ENCODE assay signal across 12 cellular contexts in the genomic region with DNA sequence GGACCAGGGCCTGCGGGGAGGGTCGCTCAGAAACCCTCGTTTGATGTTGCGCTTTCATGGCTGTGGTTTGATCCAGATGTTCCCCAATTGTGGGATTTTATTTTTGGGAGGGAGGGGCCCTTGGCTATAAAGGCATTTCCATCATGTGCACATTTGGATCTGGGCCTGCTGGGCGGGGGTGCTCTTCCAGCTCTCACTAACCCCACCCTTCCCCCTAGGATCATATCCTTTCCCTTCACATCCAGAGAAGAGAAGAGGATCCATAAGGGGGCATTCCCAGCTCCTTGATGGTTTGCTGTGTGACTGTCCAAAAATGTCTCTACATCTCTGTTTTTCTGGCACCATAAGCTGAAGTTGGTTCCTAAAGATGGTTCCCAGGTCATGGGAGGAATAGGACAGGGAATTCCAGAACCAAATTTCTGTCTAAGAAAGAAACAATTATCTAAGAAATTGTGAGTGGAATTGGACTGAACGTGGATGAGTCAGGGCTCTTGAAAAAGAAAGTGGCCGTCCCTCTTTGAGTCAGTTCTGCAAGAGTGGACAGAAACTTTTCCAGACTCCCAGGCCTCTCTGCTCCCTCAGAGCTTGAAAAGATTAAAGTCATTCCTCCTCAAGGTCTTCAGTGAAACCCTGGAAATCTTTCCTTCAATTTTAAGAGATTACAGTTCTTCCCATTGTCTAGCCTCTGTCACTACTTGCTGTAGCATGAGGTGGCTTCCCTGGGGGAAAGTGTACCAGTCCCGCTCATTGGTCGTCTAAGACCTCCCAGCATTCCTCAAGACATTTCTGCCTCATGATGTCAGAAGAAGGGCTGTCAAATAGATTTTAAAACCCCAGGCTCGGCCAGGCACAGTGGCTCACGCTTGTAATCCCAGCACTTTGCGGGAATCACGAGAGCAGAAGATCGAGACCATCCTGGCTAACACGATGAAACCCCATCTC. TPM values are rescaled to one million over a fixed set of nuclear protein-coding genes. Genes with fewer than 3 reads are reported as not detected.
A peak's percentile ranks its signal among the peaks of the same experiment; 100 is the strongest.
DNase-seq lines count a peak whose midpoint lies in the region; ATAC-seq and TF ChIP-seq lines count a peak whose summit lies in the region.
"Had no signal": no experiment of that assay in that cellular context is flagged by ENCODE, and none has a peak within 500 bp of the region (broad histone marks: within the 10 kb centered on the region; RNA-seq: fewer than 3 reads in every experiment).

No MANE protein-coding gene starts in this region.

- H3K4me1 Mint-ChIP-seq in type B pancreatic cell (ENCODE audit: unreplicated experiment): peaks cover 74% of the 10 kb centered on the region
- no peaks in the 10 kb centered on the region for H3K4me1 Mint-ChIP-seq in activated naive CD8-positive, alpha-beta T cell treated with anti-CD3 and anti-CD28 coated beads, Interleukin-2, amount 50 U/mL, for 24 hours

- no peak overlapping the region for H2AFZ ChIP-seq in fibroblast of lung (ENCODE audit: low read length)

- no peak for ATAC-seq in activated naive CD8-positive, alpha-beta T cell treated with anti-CD3 and anti-CD28 coated beads, Interleukin-2, amount 50 U/mL, for 24 hours
- ATAC-seq: T-helper 17 cell had no signal

- no peak overlapping the region for H3K9ac ChIP-seq in fibroblast of lung (ENCODE audit: insufficient read depth, low read length)
- peak overlapping the region in 1 of 2 donors; percentile 36 for H3K9ac ChIP-seq in mucosa of rectum (ENCODE audit: low read depth in 1 of 2, low read length in 2 of 2)

- H3K36me3 ChIP-seq in fibroblast of lung (ENCODE audit: control insufficient read depth, insufficient read depth, low read length) (no peaks in the 10 kb centered on the region), mucosa of rectum (ENCODE audit: control insufficient read depth in 2 of 2, insufficient read depth in 2 of 2, low read length in 2 of 2) (no peaks in the 10 kb centered on the region)

- DNase-seq in DMS 273 (lab: John Stamatoyannopoulos, UW; ENCODE audit: unreplicated experiment) (peak; percentile 41), DMS 273 treated with DMSO at 0.1 percent for 48 hours (lab: John Stamatoyannopoulos, UW) (no peak), fibroblast of lung (ENCODE audit: low read depth in 2 of 2) (peak in 1 of 2 donors; percentile 6), type B pancreatic cell (ENCODE audit: extremely low spot score, unreplicated experiment) (no peak), inferior parietal cortex (ENCODE audit: extremely low spot score) (no peak), DMS114 treated with DMSO at 0.1 percent for 48 hours (lab: John Stamatoyannopoulos, UW; ENCODE audit: unreplicated experiment) (no peak)
- no peak for DNase-seq in activated naive CD8-positive, alpha-beta T cell treated with anti-CD3 and anti-CD28 coated beads, Interleukin-2, amount 50 U/mL, for 24 hours
- DNase-seq: IMR-90, NCI-H187, T-helper 17 cell had no signal

- H3K27ac ChIP-seq in fibroblast of lung (ENCODE audit: insufficient read depth, low read length): no peak overlapping the region
- peak overlapping the region; percentile 31 to 56 for H3K27ac ChIP-seq in mucosa of rectum (ENCODE audit: low read depth in 2 of 2, low read length in 2 of 2)
- H3K27ac ChIP-seq: 22Rv1 had no signal

- H3K79me2 ChIP-seq in fibroblast of lung (ENCODE audit: control insufficient read depth, insufficient read depth, low read length): no peaks in the 10 kb centered on the region

- peak overlapping the region; percentile 25 for H3K4me2 ChIP-seq in fibroblast of lung (ENCODE audit: extremely low read depth, insufficient read depth, low read length)

- peaks cover 8% of the 10 kb centered on the region for H3K27me3 Mint-ChIP-seq in type B pancreatic cell
- peaks cover 14% of the 10 kb centered on the region for H3K27me3 Mint-ChIP-seq in activated naive CD8-positive, alpha-beta T cell treated with anti-CD3 and anti-CD28 coated beads, Interleukin-2, amount 50 U/mL, for 24 hours

- H3K4me3 Mint-ChIP-seq in type B pancreatic cell: no peak overlapping the region
- no peak overlapping the region for H3K4me3 Mint-ChIP-seq in activated naive CD8-positive, alpha-beta T cell treated with anti-CD3 and anti-CD28 coated beads, Interleukin-2, amount 50 U/mL, for 24 hours
- H3K4me3 Mint-ChIP-seq: T-helper 17 cell had no signal

- peaks cover 5% of the 10 kb centered on the region for H3K27me3 ChIP-seq in fibroblast of lung (ENCODE audit: control insufficient read depth, insufficient read depth, low read length)
- peaks cover 37 to 49% of the 10 kb centered on the region in 2 donors for H3K27me3 ChIP-seq in mucosa of rectum (ENCODE audit: control insufficient read depth in 2 of 2, insufficient read depth in 2 of 2, low read length in 2 of 2)

- H3K4me1 ChIP-seq in fibroblast of lung (ENCODE audit: control insufficient read depth, extremely low read depth, insufficient read depth, low read length): no peaks in the 10 kb centered on the region
- H3K4me1 ChIP-seq in mucosa of rectum (ENCODE audit: control insufficient read depth in 2 of 2, insufficient read depth in 2 of 2, low read length in 2 of 2): no peaks in the 10 kb centered on the region

- H3K27ac Mint-ChIP-seq in type B pancreatic cell: peak overlapping the region; percentile 48
- no peak overlapping the region for H3K27ac Mint-ChIP-seq in activated naive CD8-positive, alpha-beta T cell treated with anti-CD3 and anti-CD28 coated beads, Interleukin-2, amount 50 U/mL, for 24 hours
- H3K27ac Mint-ChIP-seq: T-helper 17 cell had no signal

- H3K4me3 ChIP-seq in fibroblast of lung (replicated peaks in 1 of 4; ENCODE audit: control extremely low read depth in 1 of 4, insufficient read depth in 1 of 4, low read depth in 3 of 4, low read length in 4 of 4) (no peak overlapping the region), mucosa of rectum (ENCODE audit: low read length in 2 of 2) (no peak overlapping the region)

- H3K9me3 ChIP-seq in fibroblast of lung (ENCODE audit: control insufficient read depth, insufficient read depth, low read depth, low read length) (no peaks in the 10 kb centered on the region), mucosa of rectum (ENCODE audit: control insufficient read depth in 2 of 2, low read length in 2 of 2) (no peaks in the 10 kb centered on the region)

- peaks cover 4% of the 10 kb centered on the region for H3K36me3 Mint-ChIP-seq in type B pancreatic cell
- H3K36me3 Mint-ChIP-seq in activated naive CD8-positive, alpha-beta T cell treated with anti-CD3 and anti-CD28 coated beads, Interleukin-2, amount 50 U/mL, for 24 hours (ENCODE audit: low read depth): no peaks in the 10 kb centered on the region

- H4K20me1 ChIP-seq in fibroblast of lung (ENCODE audit: control insufficient read depth, extremely low read depth, insufficient read depth, low read length): no peaks in the 10 kb centered on the region

- H3K9me3 Mint-ChIP-seq in type B pancreatic cell: no peaks in the 10 kb centered on the region
- H3K9me3 Mint-ChIP-seq in activated naive CD8-positive, alpha-beta T cell treated with anti-CD3 and anti-CD28 coated beads, Interleukin-2, amount 50 U/mL, for 24 hours: no peaks in the 10 kb centered on the region

- TF ChIP-seq CTCF in fibroblast of lung (conservative IDR thresholded peaks at IDR 0.05 in 1 of 2, IDR thresholded peaks at IDR 0.05 in 1 of 2; ENCODE audit: low read depth in 1 of 2, low read length in 2 of 2) (no peak), type B pancreatic cell (conservative IDR thresholded peaks at IDR 0.05) (no peak)

RNA-seq across cellular contexts. Expression of a gene that starts 47.0 kb away (rescaled TPM):
- total RNA-seq in fibroblast of lung (24.1 and 34.7 TPM in 2 replicates), type B pancreatic cell (ENCODE audit: low replicate concordance) (48.3 and 52.5 TPM in 2 replicates)
- polyA plus RNA-seq in fibroblast of lung: 22.5 and 23.7 TPM in 2 replicates
- polyA plus RNA-seq in fibroblast of lung (2012): 27.6 and 33.5 TPM in 2 replicates
- polyA minus RNA-seq in fibroblast of lung (ENCODE audit: low replicate concordance): 44.7 and 50.9 TPM in 2 replicates
